8 cellular contexts compared by ENCODE assay signal in genomic region chr7:44534501-44534900, GRCh38. TPM values are rescaled to one million over a fixed set of nuclear protein-coding genes. Genes with fewer than 3 reads are reported as not detected.
DNase-seq lines count a peak whose midpoint lies in the region; ATAC-seq and TF ChIP-seq lines count a peak whose summit lies in the region.

No MANE protein-coding gene starts in this region.

- 68% methylated on average over 7 of the region's 7 CpGs for WGBS in hepatocyte (ENCODE audit: low lambda C conversion rate, missing lambda C conversion rate)
- 60 to 83% (median 62%) methylated on average over 1 to 7 of the region's 7 CpGs for WGBS in stomach, 5 donors

- peak overlapping the region; percentile 7 for H3K4me2 ChIP-seq in hepatocyte

- intact Hi-C loops in stomach (cut with DNase I; ENCODE audit: low total_unique reads) = no loop called here

- H3K9me2 ChIP-seq in hepatocyte (replicated peaks; ENCODE audit: insufficient read depth) = no peaks in the 10 kb centered on the region

- H2AFZ ChIP-seq in hepatocyte = no peak overlapping the region

- no peak for TF ChIP-seq POLR2A in Peyer's patch (IDR thresholded peaks at IDR 0.05)
- TF ChIP-seq POLR2A in stomach (IDR thresholded peaks at IDR 0.05) = no peak

- H3K36me3 ChIP-seq in Peyer's patch (no peaks in the 10 kb centered on the region), hepatocyte (replicated peaks; ENCODE audit: insufficient read depth, low read depth) (no peaks in the 10 kb centered on the region), stomach (no peaks in the 10 kb centered on the region)

- no peak for TF ChIP-seq EP300 in stomach (IDR thresholded peaks at IDR 0.05)

- peak; percentile 69 for DNase-seq in ELR (ENCODE audit: low read depth)
- DNase-seq in Peyer's patch = peak in 2 of 3 donors; percentile 51 to 65
- peak; percentile 5 for DNase-seq in activated T-helper 1 cell treated with Interleukin-2 at 50 U/mL for 16 hours (ENCODE audit: low read depth)
- DNase-seq in hepatocyte (ENCODE audit: low spot score) = peak; percentile 56
- DNase-seq in stimulated activated CD4-positive, alpha-beta T cell treated with anti-CD3 and anti-CD28 coated beads, TNF-alpha, amount 100 ng/mL, for 48 hours (ENCODE audit: low read depth in 3 of 3) = peak; percentile 13 to 50 (median 25)
- DNase-seq in stomach = no peak

- H3K27me3 ChIP-seq in Peyer's patch (no peaks in the 10 kb centered on the region), hepatocyte (no peaks in the 10 kb centered on the region), stomach (no peaks in the 10 kb centered on the region)

- H3K9me3 ChIP-seq in Peyer's patch = no peaks in the 10 kb centered on the region
- H3K9me3 ChIP-seq in hepatocyte (ENCODE audit: low read depth) = no peaks in the 10 kb centered on the region
- H3K9me3 ChIP-seq in stomach = no peaks in the 10 kb centered on the region

- H4K20me1 ChIP-seq in hepatocyte (ENCODE audit: insufficient read depth, poor library complexity, severe bottlenecking) = no peaks in the 10 kb centered on the region

- peaks cover 28% of the 10 kb centered on the region for H3K79me2 ChIP-seq in hepatocyte

- H3K4me1 ChIP-seq in Peyer's patch = peaks cover 0 to 4% (median 0%) of the 10 kb centered on the region in 4 donors
- H3K4me1 ChIP-seq in hepatocyte (ENCODE audit: insufficient read depth) = peaks cover 17% of the 10 kb centered on the region
- peaks cover 0 to 11% (median 2%) of the 10 kb centered on the region in 4 donors for H3K4me1 ChIP-seq in stomach

- H3K4me3 ChIP-seq in Peyer's patch = no peak overlapping the region
- no peak overlapping the region for H3K4me3 ChIP-seq in hepatocyte
- H3K4me3 ChIP-seq in stomach = no peak overlapping the region

- peak in 4 of 6 experiments; percentile 35 to 49 (median 40) for TF ChIP-seq CTCF in Peyer's patch (IDR thresholded peaks at IDR 0.05)
- TF ChIP-seq CTCF in hepatocyte (IDR thresholded peaks at IDR 0.05; ENCODE audit: poor library complexity) = peak; percentile 36
- TF ChIP-seq CTCF in stomach (IDR thresholded peaks at IDR 0.05) = peak in 3 of 7 experiments; percentile 10 to 27 (median 17)

- ATAC-seq in HG03342 (IDR thresholded peaks at IDR 0.05; ENCODE audit: unreplicated experiment) (peak; percentile 64), GM21360 (IDR thresholded peaks at IDR 0.05; ENCODE audit: unreplicated experiment) (no peak)

- H3K27ac ChIP-seq in Peyer's patch (no peak overlapping the region), hepatocyte (peak overlapping the region; percentile 72), stomach (no peak overlapping the region)

RNA-seq across cellular contexts. Expression of gene NPC1L1, which starts 6.6 kb away (rescaled TPM):
- under 1 TPM in 3 of 4 donors, not detected in 1; 0.66 to 0.70 (median 0.67) TPM for total RNA-seq in Peyer's patch
- total RNA-seq in hepatocyte = 14.8 and 20.6 TPM in 2 replicates
- polyA plus RNA-seq in hepatocyte = 25.3 and 25.8 TPM in 2 replicates
- total RNA-seq in stomach = 1 to 10 TPM in 3 of 5 donors, not detected in 2; 1.1 to 4.9 (median 1.6) TPM
- under 1 TPM in 2 of 3 donors, not detected in 1; 0.12 to 0.20 TPM for polyA plus RNA-seq in stomach

RNA-seq across cellular contexts. Expression of gene DDX56, which starts 39.2 kb away (rescaled TPM):
- total RNA-seq in Peyer's patch = 10 to 100 TPM; 67.8 to 96.4 (median 88.9) TPM
- total RNA-seq in hepatocyte = 57.1 and 57.7 TPM in 2 replicates
- 80.6 and 85.0 TPM in 2 replicates for polyA plus RNA-seq in hepatocyte
- 10 to 100 TPM; 35.6 to 95.1 (median 47.4) TPM for total RNA-seq in stomach
- polyA plus RNA-seq in stomach = 10 to 100 TPM; 40.9 to 98.7 (median 63.7) TPM

RNA-seq across cellular contexts. Expression of gene NUDCD3, which starts 44.0 kb away (rescaled TPM):
- total RNA-seq in Peyer's patch = 10 to 100 TPM; 32.9 to 61.9 (median 44.1) TPM
- 35.1 and 60.8 TPM in 2 replicates for total RNA-seq in hepatocyte
- polyA plus RNA-seq in hepatocyte = 42.6 and 54.7 TPM in 2 replicates
- 100 to 1,000 TPM in 1 of 5 donors, 10 to 100 TPM in 4; 20.4 to 147 (median 52.7) TPM for total RNA-seq in stomach
- polyA plus RNA-seq in stomach = 10 to 100 TPM; 12.9 to 20.2 (median 15.9) TPM

RNA-seq across cellular contexts. Expression of gene TMED4, which starts 47.5 kb away (rescaled TPM):
- total RNA-seq in Peyer's patch (100 to 1,000 TPM in 3 of 4 donors, 10 to 100 TPM in 1; 80.9 to 319 (median 262) TPM), hepatocyte (239 and 245 TPM in 2 replicates), stomach (100 to 1,000 TPM in 4 of 5 donors, 10 to 100 TPM in 1; 60.7 to 235 (median 111) TPM)
- polyA plus RNA-seq in hepatocyte (86.7 and 94.3 TPM in 2 replicates), stomach (10 to 100 TPM; 13.4 to 36.1 (median 24.5) TPM)
